Comparison of ENCODE assay signal across 8 cellular contexts in the genomic region with DNA sequence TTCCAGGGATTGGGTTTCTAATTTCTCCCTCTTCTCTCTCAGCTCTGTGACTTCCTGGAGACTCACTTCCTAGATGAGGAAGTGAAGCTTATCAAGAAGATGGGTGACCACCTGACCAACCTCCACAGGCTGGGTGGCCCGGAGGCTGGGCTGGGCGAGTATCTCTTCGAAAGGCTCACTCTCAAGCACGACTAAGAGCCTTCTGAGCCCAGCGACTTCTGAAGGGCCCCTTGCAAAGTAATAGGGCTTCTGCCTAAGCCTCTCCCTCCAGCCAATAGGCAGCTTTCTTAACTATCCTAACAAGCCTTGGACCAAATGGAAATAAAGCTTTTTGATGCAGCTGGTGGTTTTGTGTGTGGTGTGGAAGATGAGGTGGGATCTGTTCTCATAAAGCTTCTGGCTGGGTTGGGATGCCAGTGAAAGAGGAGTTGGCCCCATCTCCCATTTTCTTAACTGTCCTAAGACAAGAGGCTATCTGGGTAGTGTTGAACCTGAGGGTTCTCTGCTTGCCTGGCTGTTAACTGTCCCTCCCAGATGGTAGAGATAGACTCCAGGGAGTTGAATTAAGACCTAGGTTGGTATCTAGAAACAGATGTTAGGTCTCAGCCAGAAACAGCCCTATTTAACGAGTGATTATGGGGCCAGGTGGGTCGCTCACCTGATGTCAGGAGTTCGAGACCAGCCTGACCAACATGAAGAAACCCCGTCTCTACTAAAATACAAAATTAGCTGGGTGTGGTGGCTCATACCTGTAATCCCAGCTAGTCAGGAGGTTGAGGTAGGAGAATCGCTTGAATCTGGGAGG. TPM values are rescaled to one million over a fixed set of nuclear protein-coding genes. Genes with fewer than 3 reads are reported as not detected.
A peak's percentile ranks its signal among the peaks of the same experiment; 100 is the strongest.
DNase-seq lines count a peak whose midpoint lies in the region; ATAC-seq and TF ChIP-seq lines count a peak whose summit lies in the region.

No MANE protein-coding gene starts in this region.

- H3K27ac ChIP-seq in fibroblast of lung (ENCODE audit: insufficient read depth, low read length) (peak overlapping the region; percentile 23), sigmoid colon (peak overlapping the region; percentile 91 to 98 (median 95))

- peak overlapping the region; percentile 85 for H3K4me3 Mint-ChIP-seq in T-helper 2 cell treated with Interferon-gamma antibody and Interleukin-4, amounts not matched to agents 5 μg/mL and 100 μg/mL, for 36 hours
- H3K4me3 Mint-ChIP-seq in T-cell = peak overlapping the region; percentile 98 to 100 (median 100)

- H2AFZ ChIP-seq in fibroblast of lung (ENCODE audit: low read length) = no peak overlapping the region

- H3K36me3 ChIP-seq in fibroblast of lung (ENCODE audit: control insufficient read depth, insufficient read depth, low read length) (peaks cover 22% of the 10 kb centered on the region), sigmoid colon (peaks cover 11 to 46% (median 24%) of the 10 kb centered on the region in 4 donors)

- peak overlapping the region; percentile 34 for H3K9ac ChIP-seq in fibroblast of lung (ENCODE audit: insufficient read depth, low read length)

- no peaks in the 10 kb centered on the region for H3K9me3 ChIP-seq in fibroblast of lung (ENCODE audit: control insufficient read depth, insufficient read depth, low read depth, low read length)
- H3K9me3 ChIP-seq in sigmoid colon = no peaks in the 10 kb centered on the region

- peak overlapping the region; percentile 85 for H3K4me2 ChIP-seq in fibroblast of lung (ENCODE audit: extremely low read depth, insufficient read depth, low read length)

- H3K27me3 ChIP-seq in fibroblast of lung (ENCODE audit: control insufficient read depth, insufficient read depth, low read length) = no peaks in the 10 kb centered on the region
- H3K27me3 ChIP-seq in sigmoid colon = no peaks in the 10 kb centered on the region

- POLR2A ChIA-PET in T-cell (lab: Charles Lee) = interaction anchor here (0.5 to 0.7 kb wide), 4 partner anchors 12 to 596 kb away, joined by 3 to 5 read pairs (median 4); no protein-coding TSS in a partner anchor

- no peak for TF ChIP-seq EP300 in sigmoid colon (IDR thresholded peaks at IDR 0.05)

- H3K9me3 Mint-ChIP-seq in T-helper 2 cell treated with Interferon-gamma antibody and Interleukin-4, amounts not matched to agents 5 μg/mL and 100 μg/mL, for 36 hours = no peaks in the 10 kb centered on the region
- no peaks in the 10 kb centered on the region for H3K9me3 Mint-ChIP-seq in T-cell

- ATAC-seq in T-cell (replicated peaks in 1 of 4) = no peak

- H3K27me3 Mint-ChIP-seq in T-helper 2 cell treated with Interferon-gamma antibody and Interleukin-4, amounts not matched to agents 5 μg/mL and 100 μg/mL, for 36 hours (ENCODE audit: low read depth) = no peaks in the 10 kb centered on the region
- no peaks in the 10 kb centered on the region for H3K27me3 Mint-ChIP-seq in T-cell

- peaks cover 19% of the 10 kb centered on the region for H3K4me1 ChIP-seq in fibroblast of lung (ENCODE audit: control insufficient read depth, extremely low read depth, insufficient read depth, low read length)
- peaks cover 0 to 56% (median 51%) of the 10 kb centered on the region in 4 donors for H3K4me1 ChIP-seq in sigmoid colon

- H3K79me2 ChIP-seq in fibroblast of lung (ENCODE audit: control insufficient read depth, insufficient read depth, low read length) = peaks cover 19% of the 10 kb centered on the region

- intact Hi-C loops in sigmoid colon (cut with DNase I) = loop anchor here (10.0 kb wide), 1 partner anchor 332 kb away; a partner anchor contains a TSS

- peak overlapping the region; percentile 93 for H3K27ac Mint-ChIP-seq in T-helper 2 cell treated with Interferon-gamma antibody and Interleukin-4, amounts not matched to agents 5 μg/mL and 100 μg/mL, for 36 hours
- H3K27ac Mint-ChIP-seq in T-cell = peak overlapping the region; percentile 99 to 100

- no peak for TF ChIP-seq CTCF in fibroblast of lung (conservative IDR thresholded peaks at IDR 0.05 in 1 of 2, IDR thresholded peaks at IDR 0.05 in 1 of 2; ENCODE audit: low read depth in 1 of 2, low read length in 2 of 2)
- TF ChIP-seq CTCF in sigmoid colon (IDR thresholded peaks at IDR 0.05) = no peak

- DNase-seq in T-helper 2 cell treated with Interferon-gamma antibody and Interleukin-4, amounts not matched to agents 5 μg/mL and 100 μg/mL, for 36 hours (ENCODE audit: low spot score) = no peak
- DNase-seq in T-helper 2 cell = no peak
- no peak for DNase-seq in T-cell
- no peak for DNase-seq in fibroblast of lung (ENCODE audit: low read depth in 2 of 2)
- no peak for DNase-seq in sigmoid colon
- no peak for DNase-seq in NCI-H1048 (lab: John Stamatoyannopoulos, UW)
- no peak for DNase-seq in SW 1271 (lab: John Stamatoyannopoulos, UW)
- no peak for DNase-seq in putamen (ENCODE audit: low spot score)

- H3K4me1 Mint-ChIP-seq in T-helper 2 cell treated with Interferon-gamma antibody and Interleukin-4, amounts not matched to agents 5 μg/mL and 100 μg/mL, for 36 hours (ENCODE audit: low read depth) = peaks cover 41% of the 10 kb centered on the region
- H3K4me1 Mint-ChIP-seq in T-cell = peaks cover 56 to 67% (median 58%) of the 10 kb centered on the region in 3 donors

- no peak for TF ChIP-seq POLR2A in sigmoid colon (IDR thresholded peaks at IDR 0.05)

- 74 to 79% methylated on average over 10 of the region's 10 CpGs for WGBS in sigmoid colon, 2 donors

- CTCF ChIA-PET in T-cell (lab: Charles Lee) = interaction anchor here (0.6 to 1.3 kb wide), 4 partner anchors 9 to 42 kb away, joined by 4 to 14 read pairs (median 4); a partner anchor contains a TSS

- peaks cover 6% of the 10 kb centered on the region for H4K20me1 ChIP-seq in fibroblast of lung (ENCODE audit: control insufficient read depth, extremely low read depth, insufficient read depth, low read length)

- H3K4me3 ChIP-seq in fibroblast of lung (replicated peaks in 1 of 4; ENCODE audit: control extremely low read depth in 1 of 4, insufficient read depth in 1 of 4, low read depth in 3 of 4, low read length in 4 of 4) (peak overlapping the region; percentile 39 to 99 (median 79)), sigmoid colon (peak overlapping the region; percentile 89 to 95 (median 90))

- H3K36me3 Mint-ChIP-seq in T-helper 2 cell treated with Interferon-gamma antibody and Interleukin-4, amounts not matched to agents 5 μg/mL and 100 μg/mL, for 36 hours (ENCODE audit: low read depth) = peaks cover 39% of the 10 kb centered on the region
- H3K36me3 Mint-ChIP-seq in T-cell = peaks cover 22% of the 10 kb centered on the region

RNA-seq across cellular contexts. Expression of a gene that starts 1.6 kb away (rescaled TPM):
- total RNA-seq in T-cell (1,000 to 10,000 TPM in 2 of 5 donors, 100 to 1,000 TPM in 3; 594 to 1,085 (median 906) TPM), fibroblast of lung (6,440 and 8,266 TPM in 2 replicates), sigmoid colon (1,000 to 10,000 TPM; 2,871 to 3,975 (median 3,459) TPM)
- polyA plus RNA-seq in fibroblast of lung (1,844 and 2,689 TPM in 2 replicates), sigmoid colon (1,000 to 10,000 TPM; 2,999 to 9,923 (median 8,398) TPM)
- polyA plus RNA-seq in fibroblast of lung (2012) = 6,095 and 7,901 TPM in 2 replicates
- polyA minus RNA-seq in fibroblast of lung (ENCODE audit: low replicate concordance) = 6,558 and 6,655 TPM in 2 replicates

RNA-seq across cellular contexts. Expression of a gene that starts 12.1 kb away (rescaled TPM):
- total RNA-seq in T-cell (100 to 1,000 TPM in 3 of 5 donors, 10 to 100 TPM in 2; 76.6 to 201 (median 183) TPM), fibroblast of lung (106 and 194 TPM in 2 replicates), sigmoid colon (10 to 100 TPM; 17.9 to 61.5 (median 30.9) TPM)
- polyA plus RNA-seq in fibroblast of lung (70.1 and 90.3 TPM in 2 replicates), sigmoid colon (100 to 1,000 TPM; 130 to 216 (median 198) TPM)
- polyA plus RNA-seq in fibroblast of lung (2012) = 213 and 301 TPM in 2 replicates
- 129 and 283 TPM in 2 replicates for polyA minus RNA-seq in fibroblast of lung (ENCODE audit: low replicate concordance)

RNA-seq across cellular contexts. Expression of a gene that starts 26.4 kb away (rescaled TPM):
- total RNA-seq in T-cell (10 to 100 TPM; 28.1 to 58.9 (median 52.4) TPM), fibroblast of lung (18.7 and 31.2 TPM in 2 replicates), sigmoid colon (10 to 100 TPM; 11.7 to 19.4 (median 17.8) TPM)
- polyA plus RNA-seq in fibroblast of lung (42.8 and 43.0 TPM in 2 replicates), sigmoid colon (10 to 100 TPM; 14.4 to 32.7 (median 14.8) TPM)
- polyA plus RNA-seq in fibroblast of lung (2012) = 49.0 and 53.8 TPM in 2 replicates
- polyA minus RNA-seq in fibroblast of lung (ENCODE audit: low replicate concordance) = 160 and 250 TPM in 2 replicates

RNA-seq across cellular contexts. Expression of a gene that starts 26.9 kb away (rescaled TPM):
- total RNA-seq in T-cell = 10 to 100 TPM; 20.3 to 48.7 (median 41.4) TPM
- total RNA-seq in fibroblast of lung = 128 and 158 TPM in 2 replicates
- polyA plus RNA-seq in fibroblast of lung = 77.6 and 157 TPM in 2 replicates
- polyA plus RNA-seq in fibroblast of lung (2012) = 88.1 and 178 TPM in 2 replicates
- polyA minus RNA-seq in fibroblast of lung (ENCODE audit: low replicate concordance) = 138 and 212 TPM in 2 replicates
- 10 to 100 TPM; 49.3 to 82.3 (median 64.0) TPM for total RNA-seq in sigmoid colon
- 10 to 100 TPM; 36.6 to 98.8 (median 55.9) TPM for polyA plus RNA-seq in sigmoid colon

RNA-seq across cellular contexts. Expression of a gene that starts 33.2 kb away (rescaled TPM):
- total RNA-seq in T-cell (1 to 10 TPM in 4 of 5 donors, under 1 TPM in 1; 0.93 to 1.7 (median 1.2) TPM), fibroblast of lung (0.17 TPM in 1 of 2 replicates, not detected in the other), sigmoid colon (not detected)
- polyA plus RNA-seq in fibroblast of lung (0.08 TPM in 1 of 2 replicates, not detected in the other), sigmoid colon (under 1 TPM in 1 of 3 donors, not detected in 2; 0.16 TPM)
- polyA plus RNA-seq in fibroblast of lung (2012) = 0.15 and 0.21 TPM in 2 replicates
- polyA minus RNA-seq in fibroblast of lung (ENCODE audit: low replicate concordance) = not detected in 2 replicates
